In the genomic region with DNA sequence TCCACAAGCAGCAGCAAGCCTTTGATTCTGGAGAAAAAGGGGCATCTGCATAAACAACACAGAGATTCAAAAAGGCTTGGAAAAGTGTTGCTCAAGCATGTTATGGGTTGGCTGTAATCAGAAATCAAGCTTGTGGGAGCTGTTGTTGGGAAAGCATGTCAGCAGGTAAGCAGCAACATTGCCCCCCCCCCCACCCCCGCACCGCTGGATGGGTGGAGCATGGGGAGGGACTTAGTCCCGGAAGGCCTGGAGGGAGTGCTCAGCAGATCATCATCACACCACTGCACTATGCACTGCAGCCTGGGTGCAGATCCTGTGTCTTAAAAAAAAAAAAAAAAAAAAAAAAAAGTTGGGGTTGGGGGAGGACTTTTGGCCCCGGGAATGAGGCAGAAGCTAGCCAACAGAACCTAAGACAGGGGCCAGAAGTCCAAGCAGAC, we compare ENCODE assay signal across 15 cellular contexts. TPM values are rescaled to one million over a fixed set of nuclear protein-coding genes. Genes with fewer than 3 reads are reported as not detected.
A peak's percentile ranks its signal among the peaks of the same experiment; 100 is the strongest.
DNase-seq lines count a peak whose midpoint lies in the region; ATAC-seq, FAIRE-seq and TF ChIP-seq lines count a peak whose summit lies in the region.
"Had no signal": no experiment of that assay in that cellular context is flagged by ENCODE, and none has a peak within 500 bp of the region (broad histone marks: within the 10 kb centered on the region; RNA-seq: fewer than 3 reads in every experiment).

No MANE protein-coding gene starts in this region.

- no peaks in the 10 kb centered on the region for H3K36me3 Mint-ChIP-seq in CD8-positive, alpha-beta memory T cell
- no peaks in the 10 kb centered on the region for H3K36me3 Mint-ChIP-seq in activated T-cell treated with anti-CD3 and anti-CD28 coated beads, Interleukin-2, amount 50 U/mL, for 4 hours (ENCODE audit: insufficient read depth)
- H3K36me3 Mint-ChIP-seq in osteocyte (ENCODE audit: unreplicated experiment): no peaks in the 10 kb centered on the region

- no peak for TF ChIP-seq RAD21 in K562 (CRISPR knock-in tag; conservative IDR thresholded peaks at IDR 0.05 in 1 of 2, IDR thresholded peaks at IDR 0.05 in 1 of 2)

- peak overlapping the region; percentile 93 for H2AFZ ChIP-seq in K562 (ENCODE audit: low read depth, low read length)

- WGBS in K562 (ENCODE audit: insufficient coverage, low coverage, missing lambda C conversion rate): 5% methylated on average over 3 of the region's 4 CpGs

- no peak for DNase-seq in CD8-positive, alpha-beta memory T cell
- DNase-seq in HT-29 (ENCODE audit: low spot score): peak; percentile 43
- peak; percentile 80 to 91 (median 85) for DNase-seq in K562 (ENCODE audit: extremely low read depth in 1 of 4, low spot score in 3 of 4)
- DNase-seq in lower lobe of right lung: no peak
- DNase-seq in activated T-cell treated with anti-CD3 and anti-CD28 coated beads, Interleukin-2, amount 50 U/mL, for 4 hours: no peak
- DNase-seq in osteocyte (ENCODE audit: extremely low spot score, unreplicated experiment): no peak
- no peak for DNase-seq in LoVo (ENCODE audit: low spot score)
- DNase-seq: DMS 273 treated with DMSO at 0.1 percent for 48 hours, heart right ventricle, NCI-H1105, NCI-H524, SIG-M5 had no signal

- POLR2A ChIA-PET in CD8-positive, alpha-beta memory T cell (lab: Charles Lee): no interaction called here
- POLR2A ChIA-PET in K562 (lab: Yijun Ruan, JAX): interaction anchor here (0.6 to 2.5 kb wide), 3 partner anchors 9 to 18 kb away, joined by 3 to 7 read pairs (median 4); partner anchors contain the start of gene AKAP1

- H3K4me2 ChIP-seq in K562 (ENCODE audit: insufficient read depth, low read length): peak overlapping the region; percentile 60

- intact Hi-C loops in K562 (cut with micrococcal nuclease): no loop called here
- intact Hi-C loops in lower lobe of right lung (cut with DNase I): no loop called here

- H3K4me3 ChIP-seq in CD8-positive, alpha-beta memory T cell (ENCODE audit: low read length): no peak overlapping the region
- H3K4me3 ChIP-seq in K562 (no peak overlapping the region), lower lobe of right lung (no peak overlapping the region)
- H3K4me3 ChIP-seq: heart right ventricle had no signal

- no peaks in the 10 kb centered on the region for H4K20me1 ChIP-seq in K562 (replicated peaks; ENCODE audit: control insufficient read depth, insufficient read depth, low read length)

- peak; percentile 64 for TF ChIP-seq POLR2A in K562 (conservative IDR thresholded peaks at IDR 0.05)

- no peaks in the 10 kb centered on the region for H3K4me1 Mint-ChIP-seq in CD8-positive, alpha-beta memory T cell
- no peaks in the 10 kb centered on the region for H3K4me1 Mint-ChIP-seq in activated T-cell treated with anti-CD3 and anti-CD28 coated beads, Interleukin-2, amount 50 U/mL, for 4 hours (ENCODE audit: low read depth)
- H3K4me1 Mint-ChIP-seq in osteocyte (ENCODE audit: unreplicated experiment): peaks cover 16% of the 10 kb centered on the region
- H3K4me1 Mint-ChIP-seq: central memory CD8-positive, alpha-beta T cell had no signal

- TF ChIP-seq EP300 in K562 (IDR thresholded peaks at IDR 0.05; ENCODE audit: low read length): no peak

- FAIRE-seq in K562 (lab: Jason Lieb, UNC): peak; percentile 80

- no peak overlapping the region for H3K4me3 Mint-ChIP-seq in CD8-positive, alpha-beta memory T cell
- no peak overlapping the region for H3K4me3 Mint-ChIP-seq in activated T-cell treated with anti-CD3 and anti-CD28 coated beads, Interleukin-2, amount 50 U/mL, for 4 hours
- H3K4me3 Mint-ChIP-seq in osteocyte (ENCODE audit: unreplicated experiment): no peak overlapping the region
- H3K4me3 Mint-ChIP-seq: activated naive CD8-positive, alpha-beta T cell; central memory CD8-positive, alpha-beta T cell had no signal

- no peaks in the 10 kb centered on the region for H3K9me3 ChIP-seq in CD8-positive, alpha-beta memory T cell (ENCODE audit: low read length)
- H3K9me3 ChIP-seq in K562 (replicated peaks; ENCODE audit: control insufficient read depth, insufficient read depth, low read depth, low read length) (no peaks in the 10 kb centered on the region), lower lobe of right lung (no peaks in the 10 kb centered on the region)
- H3K9me3 ChIP-seq: heart right ventricle had no signal

- BruUV-seq in K562 (replicated peaks; lab: Mats Ljungman, UMichigan): no TSS peak

- peaks cover 5 to 19% of the 10 kb centered on the region in 2 donors for H3K27me3 Mint-ChIP-seq in CD8-positive, alpha-beta memory T cell
- peaks cover 16% of the 10 kb centered on the region for H3K27me3 Mint-ChIP-seq in activated T-cell treated with anti-CD3 and anti-CD28 coated beads, Interleukin-2, amount 50 U/mL, for 4 hours (ENCODE audit: low read depth)
- peaks cover 16% of the 10 kb centered on the region for H3K27me3 Mint-ChIP-seq in osteocyte (ENCODE audit: unreplicated experiment)

- H3K4me1 ChIP-seq in CD8-positive, alpha-beta memory T cell (ENCODE audit: insufficient read depth, low read length): no peaks in the 10 kb centered on the region
- peaks cover 7 to 26% of the 10 kb centered on the region in 2 experiments; a peak in 4 of 5 replicates for H3K4me1 ChIP-seq in K562 (replicated peaks in 1 of 2; ENCODE audit: control insufficient read depth in 2 of 2, insufficient read depth in 2 of 2, low read length in 2 of 2)
- no peaks in the 10 kb centered on the region for H3K4me1 ChIP-seq in lower lobe of right lung

- ATAC-seq in K562: peak; percentile 100
- peak; percentile 52 to 56 for ATAC-seq in lower lobe of right lung
- ATAC-seq in activated T-cell treated with anti-CD3 and anti-CD28 coated beads, Interleukin-2, amount 50 U/mL, for 4 hours: no peak
- ATAC-seq in GM18517 (IDR thresholded peaks at IDR 0.05; ENCODE audit: unreplicated experiment): no peak

- no peaks in the 10 kb centered on the region for H3K36me3 ChIP-seq in CD8-positive, alpha-beta memory T cell (ENCODE audit: insufficient read depth, low read length)
- H3K36me3 ChIP-seq in K562 (ENCODE audit: control insufficient read depth, insufficient read depth, low read length): no peaks in the 10 kb centered on the region
- H3K36me3 ChIP-seq in lower lobe of right lung: no peaks in the 10 kb centered on the region
- H3K36me3 ChIP-seq: heart right ventricle had no signal

- H3K9me3 Mint-ChIP-seq in CD8-positive, alpha-beta memory T cell: no peaks in the 10 kb centered on the region
- H3K9me3 Mint-ChIP-seq in activated T-cell treated with anti-CD3 and anti-CD28 coated beads, Interleukin-2, amount 50 U/mL, for 4 hours: no peaks in the 10 kb centered on the region
- no peaks in the 10 kb centered on the region for H3K9me3 Mint-ChIP-seq in osteocyte (ENCODE audit: unreplicated experiment)
- H3K9me3 Mint-ChIP-seq: central memory CD8-positive, alpha-beta T cell had no signal

- peak overlapping the region; percentile 2 for H3K27ac ChIP-seq in CD8-positive, alpha-beta memory T cell (ENCODE audit: low read depth, low read length)
- H3K27ac ChIP-seq in K562 (ENCODE audit: extremely low read depth, low read depth, low read length): peak overlapping the region; percentile 53
- no peak overlapping the region for H3K27ac ChIP-seq in lower lobe of right lung
- H3K27ac ChIP-seq: heart right ventricle had no signal

- no peak overlapping the region for H3K27ac Mint-ChIP-seq in CD8-positive, alpha-beta memory T cell
- no peak overlapping the region for H3K27ac Mint-ChIP-seq in osteocyte (ENCODE audit: unreplicated experiment)
- H3K27ac Mint-ChIP-seq: activated naive CD8-positive, alpha-beta T cell had no signal

- CTCF ChIA-PET in CD8-positive, alpha-beta memory T cell (lab: Charles Lee): interaction anchor here (0.6 kb wide), 1 partner anchor 14 kb away, joined by 3 read pairs; no protein-coding TSS in a partner anchor
- CTCF ChIA-PET in K562 (lab: Yijun Ruan, JAX; ENCODE audit: low intra/inter-chr PET ratio): interaction anchor here (0.6 kb wide), 1 partner anchor 15 kb away, joined by 7 read pairs; no protein-coding TSS in a partner anchor

- no peaks in the 10 kb centered on the region for H3K9me1 ChIP-seq in K562 (ENCODE audit: control insufficient read depth, insufficient read depth, low read length)

- no peaks in the 10 kb centered on the region for H3K27me3 ChIP-seq in CD8-positive, alpha-beta memory T cell (ENCODE audit: insufficient read depth, low read length, poor library complexity, severe bottlenecking)
- H3K27me3 ChIP-seq in K562 (ENCODE audit: control insufficient read depth in 2 of 2, insufficient read depth in 2 of 2, low read length in 2 of 2) (no peaks in the 10 kb centered on the region), lower lobe of right lung (ENCODE audit: low read depth) (no peaks in the 10 kb centered on the region)
- H3K27me3 ChIP-seq: heart right ventricle had no signal

- H3K79me2 ChIP-seq in K562 (ENCODE audit: control insufficient read depth, insufficient read depth, low read length): no peaks in the 10 kb centered on the region

- 0 out of 4 replicates have a peak overlapping the region, but pooled peaks of 1 of the 2 experiments have one; percentile 23 for H3K9ac ChIP-seq in K562 (ENCODE audit: insufficient read depth in 1 of 2, low read depth in 2 of 2, low read length in 2 of 2)

- in situ Hi-C loops in K562 (cut with MboI): no loop called here

- no peak for TF ChIP-seq CTCF in K562 (IDR thresholded peaks at IDR 0.05 in 2 of 3, conservative IDR thresholded peaks at IDR 0.05 in 1 of 3; ENCODE audit: insufficient read depth in 2 of 3, low read depth in 1 of 3, low read length in 3 of 3)
- TF ChIP-seq CTCF in lower lobe of right lung (IDR thresholded peaks at IDR 0.05): no peak
- TF ChIP-seq CTCF in osteocyte (IDR thresholded peaks at IDR 0.05): no peak

RNA-seq across cellular contexts. Expression of gene AKAP1, which starts 16.8 kb away (rescaled TPM):
- total RNA-seq in CD8-positive, alpha-beta memory T cell: 10 to 100 TPM; 48.2 to 49.7 TPM
- 22.2 TPM for polyA plus RNA-seq in CD8-positive, alpha-beta memory T cell
- total RNA-seq in HT-29 (2014; rRNA removed; shearing (Covaris generic)): 137 and 148 TPM in 2 replicates
- total RNA-seq in K562 (2011; cell fraction: chromatin; rRNA removed; ENCODE audit: low replicate concordance): 47.3 and 76.5 TPM in 2 replicates
- total RNA-seq in K562 (2011; cell fraction: nucleolus; rRNA removed): 65.9 and 69.3 TPM in 2 replicates
- 70.5 and 70.8 TPM in 2 replicates for total RNA-seq in K562 (2011; cell fraction: nucleoplasm; rRNA removed)
- total RNA-seq in K562 (2014; rRNA removed) (50.4 and 57.2 TPM in 2 replicates), K562 (2014; rRNA removed; fragmentation: Illumina TruSeq; extraction: Trizol) (24.5 and 29.4 TPM in 2 replicates), K562 (2015; rRNA removed; fragmentation: Illumina TruSeq; extraction: Trizol) (36.4 and 41.2 TPM in 2 replicates), K562 (2021) (40.7 and 44.9 TPM in 2 replicates), lower lobe of right lung (54.5 TPM), osteocyte (16.8 and 18.5 TPM in 2 replicates)
- polyA plus RNA-seq in K562 (2011; rRNA removed) (46.8 and 48.4 TPM in 2 replicates), K562 (2014; fragmentation: Illumina TruSeq; extraction: Trizol) (58.3 and 63.8 TPM in 2 replicates), K562 (2014; fragmentation: Nextera tagmentation; extraction: Ambion mirVana) (10 to 100 TPM; 12.9 to 13.2 TPM), K562 (2014; rRNA removed) (34.9 and 40.7 TPM in 2 replicates)
- 54.8 and 62.0 TPM in 2 replicates for polyA plus RNA-seq in K562 (2011; cell fraction: cytosol; rRNA removed)
- 198 and 242 TPM in 2 replicates for polyA plus RNA-seq in K562 (2011; cell fraction: nucleus; rRNA removed)
- polyA plus RNA-seq in K562 (2012): 24.4 and 26.8 TPM in 2 replicates
- polyA minus RNA-seq in K562 (2011; rRNA and poly(A)+ RNA removed): 62.1 and 70.8 TPM in 2 replicates
- polyA minus RNA-seq in K562 (2011; cell fraction: cytosol; rRNA and poly(A)+ RNA removed): 57.1 and 64.3 TPM in 2 replicates
- 25.3 and 35.0 TPM in 2 replicates for polyA minus RNA-seq in K562 (2011; cell fraction: nucleus; rRNA and poly(A)+ RNA removed)
- total RNA-seq in activated T-cell treated with anti-CD3 and anti-CD28 coated beads, Interleukin-2, amount 50 U/mL, for 4 hours: 10 to 100 TPM; 59.6 to 64.3 (median 60.2) TPM

Comparison
In these comparisons a context has a peak if more than half of its experiments do, and no peak if none do; other contexts are left out.
1. DNase-seq: peak in HT-29 (single experiment) and K562 (4 of 4); none in CD8-positive, alpha-beta memory T cell (0 of 5), lower lobe of right lung (single experiment), activated T-cell treated with anti-CD3 and anti-CD28 coated beads, Interleukin-2, amount 50 U/mL, for 4 hours (single experiment), osteocyte (single experiment) and LoVo (single experiment).
2. ATAC-seq: peak in K562 (single experiment) and lower lobe of right lung (2 of 2); none in activated T-cell treated with anti-CD3 and anti-CD28 coated beads, Interleukin-2, amount 50 U/mL, for 4 hours (0 of 2) and GM18517 (single experiment).